Comparison of ENCODE assay signal across 14 cellular contexts in genomic region chr3:99640214-99640851, GRCh38. TPM values are rescaled to one million over a fixed set of nuclear protein-coding genes. Genes with fewer than 3 reads are reported as not detected.
DNase-seq lines count a peak whose midpoint lies in the region; ATAC-seq and TF ChIP-seq lines count a peak whose summit lies in the region.
"Had no signal": no experiment of that assay in that cellular context is flagged by ENCODE, and none has a peak within 500 bp of the region (broad histone marks: within the 10 kb centered on the region; RNA-seq: fewer than 3 reads in every experiment).

No MANE protein-coding gene starts in this region.

- no peaks in the 10 kb centered on the region for H3K36me3 ChIP-seq in heart right ventricle
- no peaks in the 10 kb centered on the region for H3K36me3 ChIP-seq in left lung
- H3K36me3 ChIP-seq in aorta (ENCODE audit: control insufficient read depth in 1 of 2, insufficient read depth in 2 of 2, low read length in 1 of 2) = peaks cover 2% of the 10 kb centered on the region in 2 donors

- H3K27ac ChIP-seq in heart right ventricle (peak overlapping the region in 7 of 10 donors; percentile 9 to 91 (median 87)), left lung (peak overlapping the region in 1 of 2 donors; percentile 87), aorta (ENCODE audit: low read depth in 1 of 2, low read length in 2 of 2) (peak overlapping the region; percentile 67 to 68)

- H3K4me3 ChIP-seq in heart right ventricle = peak overlapping the region in 8 of 10 donors; percentile 6 to 68 (median 62)
- peak overlapping the region; percentile 40 to 47 for H3K4me3 ChIP-seq in left lung
- H3K4me3 ChIP-seq in aorta (ENCODE audit: low read length in 2 of 2) = peak overlapping the region; percentile 86 to 91

- H3K4me3 Mint-ChIP-seq in chondrocyte (ENCODE audit: unreplicated experiment) = peak overlapping the region; percentile 92
- H3K4me3 Mint-ChIP-seq: activated CD8-positive, alpha-beta T cell treated with anti-CD3 and anti-CD28 coated beads for 36 hours; stimulated activated naive CD8-positive, alpha-beta T cell treated with anti-CD3 and anti-CD28 coated beads, Interleukin-15, Interleukin-2, amounts not matched to agents 100 ng/mL and 50 ng/mL, for 24 hours had no signal

- intact Hi-C loops in heart right ventricle (cut with DNase I) = loop anchor here in 3 of 10 donors (5.0 to 10.0 kb wide), 3 partner anchors 47 to 114 kb away; no protein-coding TSS in a partner anchor
- intact Hi-C loops in Right ventricle myocardium superior (cut with DNase I) = no loop called here
- intact Hi-C loops in left lung (cut with DNase I) = no loop called here
- intact Hi-C loops in aorta (cut with DNase I) = loop anchor here (5.0 to 10.0 kb wide), 4 partner anchors 47 to 616 kb away; no protein-coding TSS in a partner anchor

- H3K27ac Mint-ChIP-seq in chondrocyte (ENCODE audit: unreplicated experiment) = peak overlapping the region; percentile 98
- H3K27ac Mint-ChIP-seq: activated CD8-positive, alpha-beta T cell treated with anti-CD3 and anti-CD28 coated beads for 36 hours; stimulated activated naive CD8-positive, alpha-beta T cell treated with anti-CD3 and anti-CD28 coated beads, Interleukin-15, Interleukin-2, amounts not matched to agents 100 ng/mL and 50 ng/mL, for 24 hours had no signal

- no peak for TF ChIP-seq CTCF in heart right ventricle (IDR thresholded peaks at IDR 0.05)
- no peak for TF ChIP-seq CTCF in chondrocyte (IDR thresholded peaks at IDR 0.05)
- TF ChIP-seq CTCF in left lung (IDR thresholded peaks at IDR 0.05) = no peak

- H3K4me1 ChIP-seq in heart right ventricle = peaks cover 0 to 30% (median 15%) of the 10 kb centered on the region in 9 donors
- H3K4me1 ChIP-seq in left lung = no peaks in the 10 kb centered on the region
- peaks cover 2 to 6% of the 10 kb centered on the region in 2 donors for H3K4me1 ChIP-seq in aorta (ENCODE audit: control insufficient read depth in 1 of 2, insufficient read depth in 2 of 2, low read length in 2 of 2)

- H3K36me3 Mint-ChIP-seq in chondrocyte (ENCODE audit: low read depth) = peaks cover 65% of the 10 kb centered on the region

- peaks cover 0 to 49% (median 17%) of the 10 kb centered on the region in 7 donors for H3K27me3 ChIP-seq in heart right ventricle
- peaks cover 0 to 39% of the 10 kb centered on the region in 2 donors for H3K27me3 ChIP-seq in left lung
- no peaks in the 10 kb centered on the region for H3K27me3 ChIP-seq in aorta (ENCODE audit: control insufficient read depth in 1 of 2, insufficient read depth in 2 of 2, low read length in 1 of 2)

- H3K9me3 ChIP-seq in heart right ventricle (no peaks in the 10 kb centered on the region), left lung (no peaks in the 10 kb centered on the region), aorta (ENCODE audit: control insufficient read depth, low read length) (no peaks in the 10 kb centered on the region)

- DNase-seq in heart right ventricle (no peak), Right ventricle myocardium superior (no peak), chondrocyte (ENCODE audit: low spot score) (no peak), left lung (no peak), aorta (no peak), NCI-H345 treated with DMSO at 0.1 percent for 48 hours (lab: John Stamatoyannopoulos, UW; ENCODE audit: unreplicated experiment) (no peak)
- DNase-seq: activated CD8-positive, alpha-beta T cell treated with anti-CD3 and anti-CD28 coated beads for 36 hours; activated effector memory CD4-positive, alpha-beta T cell treated with Interleukin-2 at 50 U/mL for 16 hours; NCI-H1417 treated with DMSO at 0.1 percent for 48 hours had no signal

- H3K27me3 Mint-ChIP-seq in chondrocyte (ENCODE audit: low read depth) = no peaks in the 10 kb centered on the region

- ATAC-seq in heart right ventricle (no peak), Right ventricle myocardium superior (ENCODE audit: poor library complexity) (no peak), left lung (no peak), aorta (ENCODE audit: low FRiP score) (no peak), HG03520 (IDR thresholded peaks at IDR 0.05; ENCODE audit: unreplicated experiment) (no peak), GM18498 (IDR thresholded peaks at IDR 0.05; ENCODE audit: unreplicated experiment) (no peak)
- ATAC-seq: activated CD8-positive, alpha-beta T cell treated with anti-CD3 and anti-CD28 coated beads for 36 hours had no signal

- no peaks in the 10 kb centered on the region for H3K9me3 Mint-ChIP-seq in chondrocyte (ENCODE audit: low read depth)
- H3K9me3 Mint-ChIP-seq: activated CD8-positive, alpha-beta T cell treated with anti-CD3 and anti-CD28 coated beads for 36 hours; stimulated activated naive CD8-positive, alpha-beta T cell treated with anti-CD3 and anti-CD28 coated beads, Interleukin-15, Interleukin-2, amounts not matched to agents 100 ng/mL and 50 ng/mL, for 24 hours had no signal

- 73 to 76% methylated on average over 6 of the region's 6 CpGs for WGBS in heart right ventricle, 2 donors
- 67 to 77% methylated on average over 6 of the region's 6 CpGs for WGBS in aorta, 2 donors

- H3K4me1 Mint-ChIP-seq in chondrocyte (ENCODE audit: low read depth) = peaks cover 55% of the 10 kb centered on the region

RNA-seq across cellular contexts. Expression of gene COL8A1, which starts 1.9 kb away (rescaled TPM):
- total RNA-seq in heart right ventricle (10 to 100 TPM in 9 of 10 donors, 1 to 10 TPM in 1; 7.5 to 32.2 (median 15.1) TPM), Right ventricle myocardium superior (9.4 TPM), chondrocyte (2,310 to 3,570 TPM (median 2,343 TPM) in 3 replicates), left lung (100 to 1,000 TPM in 1 of 2 donors, 10 to 100 TPM in 1; 74.1 to 283 TPM), aorta (100 to 1,000 TPM; 264 to 514 TPM)
- polyA plus RNA-seq in heart right ventricle (1 to 10 TPM; 7.9 to 8.3 TPM), aorta (100 to 1,000 TPM; 208 to 277 TPM)
- total RNA-seq: activated CD8-positive, alpha-beta T cell treated with anti-CD3 and anti-CD28 coated beads for 36 hours; mononuclear cell; SK-MEL-5 had no signal

Comparison
In these comparisons a context has a peak if more than half of its experiments do, and no peak if none do; other contexts are left out.
1. intact Hi-C loops: an anchor here in aorta (5.0 to 10.0 kb wide); none called in Right ventricle myocardium superior and left lung.